Comparison of ENCODE assay signal across 1 cellular context in the genomic region with DNA sequence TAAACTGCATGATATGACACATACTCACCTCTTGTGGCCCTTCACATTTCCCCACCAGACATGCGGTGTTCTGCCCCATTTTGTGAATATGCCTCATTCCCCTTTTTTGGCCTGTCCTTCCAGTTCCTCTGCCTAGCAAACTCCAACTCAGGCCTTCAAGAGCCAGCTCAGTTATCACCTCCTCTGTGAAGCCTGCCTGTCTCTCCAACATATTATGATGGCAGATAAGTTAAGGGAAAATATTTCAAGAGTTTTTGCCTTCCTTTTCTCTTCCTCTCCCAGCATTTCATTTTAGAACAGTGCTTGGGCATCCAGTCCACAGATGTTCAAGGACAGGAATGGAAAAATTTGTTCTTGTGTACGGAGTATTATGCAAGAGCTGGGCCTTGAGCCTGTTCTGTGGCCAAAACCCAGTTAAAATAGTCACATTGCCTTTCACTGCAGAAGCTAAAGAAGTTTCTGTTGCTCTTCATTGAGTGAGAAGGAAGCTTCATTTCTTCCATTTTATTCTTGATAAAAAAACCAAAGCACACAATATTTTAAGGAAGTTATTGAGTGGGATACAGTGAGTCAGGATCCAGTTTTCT.
TF ChIP-seq lines count a peak whose summit lies in the region.

No MANE protein-coding gene starts in this region.

TF ChIP-seq in IMR-90, 13 proteins besides CTCF, POLR2A, EP300 and RAD21 (continued from another document):
- no peak for TF ChIP-seq SMC3 (IDR thresholded peaks at IDR 0.05; ENCODE audit: low read depth, low read length)
- no peak for TF ChIP-seq BHLHE40 (IDR thresholded peaks at IDR 0.05; ENCODE audit: low read depth, low read length)
- TF ChIP-seq, protein P1, sequence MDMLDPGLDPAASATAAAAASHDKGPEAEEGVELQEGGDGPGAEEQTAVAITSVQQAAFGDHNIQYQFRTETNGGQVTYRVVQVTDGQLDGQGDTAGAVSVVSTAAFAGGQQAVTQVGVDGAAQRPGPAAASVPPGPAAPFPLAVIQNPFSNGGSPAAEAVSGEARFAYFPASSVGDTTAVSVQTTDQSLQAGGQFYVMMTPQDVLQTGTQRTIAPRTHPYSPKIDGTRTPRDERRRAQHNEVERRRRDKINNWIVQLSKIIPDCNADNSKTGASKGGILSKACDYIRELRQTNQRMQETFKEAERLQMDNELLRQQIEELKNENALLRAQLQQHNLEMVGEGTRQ (IDR thresholded peaks at IDR 0.05; ENCODE audit: low read depth, low read length), result no peak
- TF ChIP-seq CEBPB (IDR thresholded peaks at IDR 0.05; ENCODE audit: low read depth, low read length), result peak; percentile 51; the same call in 1 of the 2 replicates
- TF ChIP-seq MAFK (IDR thresholded peaks at IDR 0.05; ENCODE audit: low read depth, low read length), result no peak
